8 cellular contexts compared by ENCODE assay signal in the genomic region with DNA sequence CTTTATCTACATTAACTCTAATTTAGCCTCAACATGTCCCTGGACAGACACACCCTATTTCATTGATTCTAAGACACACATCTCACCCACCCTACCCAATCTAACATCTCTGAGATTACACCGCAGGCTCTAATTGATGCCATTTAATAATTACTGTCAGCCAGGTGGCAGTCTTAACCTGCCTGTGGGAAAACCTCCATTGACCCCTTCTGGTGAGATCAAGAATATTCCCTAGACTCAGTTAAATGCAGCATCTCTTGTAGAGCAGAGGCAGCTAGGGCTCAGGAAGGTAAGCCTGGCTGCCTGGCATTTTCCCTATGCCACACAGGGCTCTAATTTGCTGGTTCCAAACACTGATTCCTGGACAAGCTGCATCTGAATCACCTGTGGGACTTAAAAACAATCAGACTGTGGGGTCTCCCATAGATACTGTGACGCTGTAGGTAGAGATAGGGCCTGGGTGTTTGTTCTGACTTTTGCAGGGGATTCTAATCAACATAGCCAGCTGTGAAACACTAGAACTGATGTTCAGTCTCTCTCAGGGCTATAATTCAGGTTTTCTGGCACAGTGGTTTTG. TPM values are rescaled to one million over a fixed set of nuclear protein-coding genes. Genes with fewer than 3 reads are reported as not detected.
A peak's percentile ranks its signal among the peaks of the same experiment; 100 is the strongest.
DNase-seq lines count a peak whose midpoint lies in the region; ATAC-seq and TF ChIP-seq lines count a peak whose summit lies in the region.

No MANE protein-coding gene starts in this region.

- DNase-seq in Daoy (ENCODE audit: low read depth) (peak; percentile 36), LNCaP clone FGC (ENCODE audit: low read depth) (peak; percentile 36), SK-N-DZ (ENCODE audit: low spot score) (peak; percentile 72), iPS-NIHi7 (ENCODE audit: extremely low spot score) (peak; percentile 69), amygdala (lab: John Stamatoyannopoulos, UW) (no peak)
- no peak for DNase-seq in stimulated activated CD4-positive, alpha-beta T cell treated with anti-CD3 and anti-CD28 coated beads, Interleukin-2, amount 100 ng/mL, for 48 hours

- H3K4me3 ChIP-seq in LNCaP clone FGC (ENCODE audit: low read depth, low read length), result no peak overlapping the region

- ATAC-seq in HG02763 (IDR thresholded peaks at IDR 0.05; ENCODE audit: unreplicated experiment) (no peak), GM18909 (IDR thresholded peaks at IDR 0.05; ENCODE audit: poor library complexity, unreplicated experiment) (no peak)

- peak; percentile 90 for TF ChIP-seq CTCF in LNCaP clone FGC (IDR thresholded peaks at IDR 0.05; ENCODE audit: control insufficient read depth, extremely low read depth, insufficient read depth)

RNA-seq across cellular contexts. Expression of gene MCRS1, which starts 14.3 kb away (rescaled TPM):
- total RNA-seq in Daoy (2014; rRNA removed; shearing (Covaris generic)), result 92.9 and 102 TPM in 2 replicates
- polyA plus RNA-seq in SK-N-DZ (2014; cell fraction: cytosol; rRNA removed), result 128 and 140 TPM in 2 replicates
- polyA plus RNA-seq in SK-N-DZ (2014; cell fraction: nucleus; rRNA removed), result 202 and 227 TPM in 2 replicates

RNA-seq across cellular contexts. Expression of gene KCNH3, which starts 14.8 kb away (rescaled TPM):
- 0.40 TPM in 1 of 2 replicates, not detected in the other for total RNA-seq in Daoy (2014; rRNA removed; shearing (Covaris generic))
- 7.2 and 8.5 TPM in 2 replicates for polyA plus RNA-seq in SK-N-DZ (2014; cell fraction: cytosol; rRNA removed)
- 15.3 and 21.5 TPM in 2 replicates for polyA plus RNA-seq in SK-N-DZ (2014; cell fraction: nucleus; rRNA removed)

RNA-seq across cellular contexts. Expression of gene FAM186B, which starts 51.8 kb away (rescaled TPM):
- total RNA-seq in Daoy (2014; rRNA removed; shearing (Covaris generic)), result 0.17 and 0.30 TPM in 2 replicates
- 0.10 and 0.48 TPM in 2 replicates for polyA plus RNA-seq in SK-N-DZ (2014; cell fraction: cytosol; rRNA removed)
- polyA plus RNA-seq in SK-N-DZ (2014; cell fraction: nucleus; rRNA removed), result 0.25 TPM in 1 of 2 replicates, not detected in the other

Comparison
In these comparisons a context has a peak if more than half of its experiments do, and no peak if none do; other contexts are left out.
1. DNase-seq: peak in Daoy (single experiment), LNCaP clone FGC (single experiment), SK-N-DZ (single experiment) and iPS-NIHi7 (single experiment); none in amygdala (0 of 56) and stimulated activated CD4-positive, alpha-beta T cell treated with anti-CD3 and anti-CD28 coated beads, Interleukin-2, amount 100 ng/mL, for 48 hours (0 of 2).